In the genomic region with DNA sequence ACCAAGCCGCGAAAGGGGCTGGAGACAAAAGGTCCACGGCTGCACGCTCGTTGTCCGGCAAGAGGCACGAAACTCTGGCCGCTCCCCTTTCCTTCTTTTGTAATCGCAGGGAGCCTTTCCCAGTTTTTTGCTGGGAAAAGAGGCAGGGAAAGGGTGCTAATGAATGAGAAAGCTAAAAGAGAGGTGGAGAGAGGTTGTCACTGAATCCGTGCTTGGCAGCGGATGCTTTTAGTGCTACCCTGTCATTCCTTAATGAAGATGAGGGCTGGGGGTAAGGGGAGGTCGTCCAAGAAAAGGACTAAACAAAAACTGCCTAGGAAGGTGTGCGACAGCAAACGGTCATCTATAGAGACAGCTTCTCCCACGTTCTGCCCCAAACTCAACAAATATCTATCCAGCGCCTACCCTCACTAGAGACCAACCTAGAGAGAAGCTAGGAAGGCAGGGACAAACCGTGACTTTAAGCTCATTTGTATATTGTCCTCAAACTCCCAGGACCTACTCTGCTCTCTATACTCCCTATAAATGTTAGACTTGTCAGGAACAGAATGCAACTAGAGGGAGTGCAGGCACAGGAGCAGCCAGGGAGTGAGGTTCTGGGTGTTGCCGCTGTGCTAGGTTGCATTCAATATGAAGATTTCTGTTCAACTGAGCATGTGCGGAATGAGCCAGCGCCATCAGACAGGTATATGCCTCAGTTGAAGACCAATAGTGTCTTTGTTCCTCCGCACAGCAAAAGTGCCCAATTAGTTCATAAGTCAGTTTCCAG, we compare ENCODE assay signal across 8 cellular contexts. TPM values are rescaled to one million over a fixed set of nuclear protein-coding genes. Genes with fewer than 3 reads are reported as not detected.
DNase-seq lines count a peak whose midpoint lies in the region; ATAC-seq, FAIRE-seq and TF ChIP-seq lines count a peak whose summit lies in the region.

No MANE protein-coding gene starts in this region.

- no peak for ATAC-seq in HG03457 (IDR thresholded peaks at IDR 0.05; ENCODE audit: unreplicated experiment)

- TF ChIP-seq POLR2A in Peyer's patch (IDR thresholded peaks at IDR 0.05): no peak

- in situ Hi-C loops in astrocyte of the spinal cord (cut with HindIII; ENCODE audit: low sequenced_read_pairs): no loop called here

- H3K9ac ChIP-seq in iPS-18a (ENCODE audit: low read length): peak overlapping the region; percentile 52

- H3K4me3 ChIP-seq in HL-60 (replicated peaks; ENCODE audit: insufficient read depth, low read length): peak overlapping the region; percentile 59
- peak overlapping the region; percentile 54 to 81 (median 64) for H3K4me3 ChIP-seq in Peyer's patch
- H3K4me3 ChIP-seq in astrocyte of the spinal cord (ENCODE audit: low read depth, low read length): peak overlapping the region; percentile 64
- H3K4me3 ChIP-seq in iPS-18a (ENCODE audit: low read length): peak overlapping the region; percentile 79
- H3K4me3 ChIP-seq in retinal pigment epithelial cell (ENCODE audit: low read length): peak overlapping the region; percentile 64

- DNase-seq in CD1c-positive myeloid dendritic cell (ENCODE audit: extremely low spot score) (peak; percentile 14), HL-60 (ENCODE audit: low read depth in 1 of 2, low spot score in 1 of 2) (no peak), Peyer's patch (peak; percentile 32 to 67 (median 49)), astrocyte of the spinal cord (ENCODE audit: low read depth, low spot score) (peak; percentile 35), retinal pigment epithelial cell (ENCODE audit: low read depth) (no peak), D721Med (ENCODE audit: insufficient read length, low spot score) (no peak)

- H3K36me3 ChIP-seq in Peyer's patch: no peaks in the 10 kb centered on the region
- H3K36me3 ChIP-seq in iPS-18a (ENCODE audit: control insufficient read depth, low read depth, low read length): no peaks in the 10 kb centered on the region

- no peak for TF ChIP-seq CTCF in HL-60 (IDR thresholded peaks at IDR 0.05; ENCODE audit: insufficient read depth, low read length)
- TF ChIP-seq CTCF in Peyer's patch (IDR thresholded peaks at IDR 0.05): peak in 1 of 6 experiments; percentile 35
- TF ChIP-seq CTCF in astrocyte of the spinal cord (IDR thresholded peaks at IDR 0.05; ENCODE audit: low read depth, low read length): no peak
- TF ChIP-seq CTCF in retinal pigment epithelial cell (conservative IDR thresholded peaks at IDR 0.05; ENCODE audit: low read depth, low read length): peak; percentile 14
- TF ChIP-seq CTCF in D721Med (IDR thresholded peaks at IDR 0.05; ENCODE audit: insufficient read depth, missing control alignments): no peak

- H3K27ac ChIP-seq in HL-60 (replicated peaks) (no peak overlapping the region), Peyer's patch (peak overlapping the region; percentile 77 to 93 (median 83)), iPS-18a (ENCODE audit: low read length) (no peak overlapping the region)

- H3K27me3 ChIP-seq in HL-60 (ENCODE audit: insufficient read depth, poor library complexity, severe bottlenecking) (no peaks in the 10 kb centered on the region), Peyer's patch (no peaks in the 10 kb centered on the region), iPS-18a (ENCODE audit: control insufficient read depth, insufficient read depth, low read length) (no peaks in the 10 kb centered on the region)

- H3K9me3 ChIP-seq in Peyer's patch (no peaks in the 10 kb centered on the region), iPS-18a (ENCODE audit: control insufficient read depth, low read depth, low read length) (peaks cover 14% of the 10 kb centered on the region)

- H3K4me1 ChIP-seq in Peyer's patch (no peaks in the 10 kb centered on the region), iPS-18a (ENCODE audit: control insufficient read depth, low read depth, low read length) (peaks cover 3% of the 10 kb centered on the region)

- no peak for FAIRE-seq in D721Med (lab: Jason Lieb, UNC)

RNA-seq across cellular contexts. Expression of gene CASK, which starts 0.8 kb away (rescaled TPM):
- total RNA-seq in Peyer's patch: 100 to 1,000 TPM in 1 of 4 donors, 10 to 100 TPM in 3; 46.9 to 123 (median 78.8) TPM

Comparison
In these comparisons a context has a peak if more than half of its experiments do, and no peak if none do; other contexts are left out.
1. DNase-seq: peak in CD1c-positive myeloid dendritic cell (single experiment), Peyer's patch (3 of 3) and astrocyte of the spinal cord (single experiment); none in HL-60 (0 of 2), retinal pigment epithelial cell (single experiment) and D721Med (single experiment).
2. H3K27ac ChIP-seq: peak in Peyer's patch (4 of 4); none in HL-60 (single experiment) and iPS-18a (single experiment).
3. Peak in every context shown above with its lines, with median percentiles within 50 percentile points of each other: H3K4me3 ChIP-seq.